ENCODE assay signal across 29 cellular contexts in genomic region chr4:101862595-101862994, GRCh38.
DNase-seq lines count a peak whose midpoint lies in the region; ATAC-seq and TF ChIP-seq lines count a peak whose summit lies in the region.
"Had no signal": no experiment of that assay in that cellular context is flagged by ENCODE, and none has a peak within 500 bp of the region (broad histone marks: within the 10 kb centered on the region; RNA-seq: fewer than 3 reads in every experiment).

No MANE protein-coding gene starts in this region.

- peak overlapping the region; percentile 29; the same call in 1 of the 2 replicates for H3K27ac ChIP-seq in SU-DHL-6 (ENCODE audit: low read depth, low read length)
- H3K27ac ChIP-seq: gastrocnemius medialis, neutrophil had no signal

- no peaks in the 10 kb centered on the region for H3F3A ChIP-seq in SU-DHL-6 (ENCODE audit: insufficient read depth)

- peak overlapping the region; percentile 56 for H3K4me2 ChIP-seq in SU-DHL-6 (ENCODE audit: low read depth, low read length, poor library complexity, severe bottlenecking)

- TF ChIP-seq CTCF in SU-DHL-6 (IDR thresholded peaks at IDR 0.05; ENCODE audit: insufficient read depth, low read length, poor library complexity, severe bottlenecking), result no peak

- H3K4me3 Mint-ChIP-seq in stimulated activated naive B cell treated with anti-CD40 and anti-IgM and Interleukin-4, amounts not matched to agents 10 μg/mL and 1 μg/mL and 100 μg/mL, for 72 hours, result no peak overlapping the region
- H3K4me3 Mint-ChIP-seq: activated naive CD8-positive, alpha-beta T cell treated with anti-CD3 and anti-CD28 coated beads, Interleukin-2, amount 50 U/mL, for 24 hours; activated T-cell treated with anti-CD3 and anti-CD28 coated beads, Interleukin-2, amount 50 U/mL, for 4 hours; CD4-positive, CD25-positive, alpha-beta regulatory T cell; dendritic cell treated with granulocyte-macrophage colony-stimulating factor and Interleukin-4, amounts not matched to agents 40 ng/mL and 50 ng/mL, for 4 days had no signal

- no peaks in the 10 kb centered on the region for H3K9me2 ChIP-seq in SU-DHL-6 (replicated peaks; ENCODE audit: insufficient read depth, low read length)

- ATAC-seq in GM18909 (IDR thresholded peaks at IDR 0.05; ENCODE audit: poor library complexity, unreplicated experiment), result peak; percentile 63
- peak; percentile 79 for ATAC-seq in HG03159 (IDR thresholded peaks at IDR 0.05; ENCODE audit: unreplicated experiment)
- ATAC-seq in stimulated activated naive B cell treated with anti-CD40 and anti-IgM and Interleukin-4, amounts not matched to agents 10 μg/mL and 1 μg/mL and 100 μg/mL, for 72 hours (replicated peaks), result peak; percentile 67 to 73
- ATAC-seq in GM19324 (IDR thresholded peaks at IDR 0.05; ENCODE audit: low FRiP score, unreplicated experiment), result no peak
- ATAC-seq: activated naive CD8-positive, alpha-beta T cell treated with anti-CD3 and anti-CD28 coated beads, Interleukin-2, amount 50 U/mL, for 24 hours; activated T-cell treated with anti-CD3 and anti-CD28 coated beads, Interleukin-2, amount 50 U/mL, for 4 hours; gastrocnemius medialis; left ventricle myocardium superior; sciatic nerve had no signal

- H2AFZ ChIP-seq in SU-DHL-6 (ENCODE audit: low read depth, low read length, severe bottlenecking), result no peak overlapping the region

- peaks cover 7 to 26% of the 10 kb centered on the region in 2 donors for H3K9me3 Mint-ChIP-seq in stimulated activated naive B cell treated with anti-CD40 and anti-IgM and Interleukin-4, amounts not matched to agents 10 μg/mL and 1 μg/mL and 100 μg/mL, for 72 hours
- H3K9me3 Mint-ChIP-seq: activated naive CD8-positive, alpha-beta T cell treated with anti-CD3 and anti-CD28 coated beads, Interleukin-2, amount 50 U/mL, for 24 hours; activated T-cell treated with anti-CD3 and anti-CD28 coated beads, Interleukin-2, amount 50 U/mL, for 4 hours; dendritic cell treated with granulocyte-macrophage colony-stimulating factor and Interleukin-4, amounts not matched to agents 40 ng/mL and 50 ng/mL, for 4 days had no signal

- DNase-seq in stimulated activated naive B cell treated with anti-CD40 and anti-IgM and Interleukin-4, amounts not matched to agents 10 μg/mL and 1 μg/mL and 100 μg/mL, for 72 hours, result no peak
- DNase-seq in NCI-H146 treated with DMSO at 0.1 percent for 48 hours (lab: John Stamatoyannopoulos, UW; ENCODE audit: unreplicated experiment) (no peak), iPS-NIHi7 (ENCODE audit: extremely low spot score) (no peak)
- DNase-seq: activated CD4-positive, alpha-beta T cell treated with anti-CD3 and anti-CD28 coated beads for 4 hours; activated CD8-positive, alpha-beta memory T cell treated with anti-CD3 and anti-CD28 coated beads for 24 hours; activated gamma-delta T cell treated with Interleukin-2 at 50 U/mL for 16 hours; activated naive CD8-positive, alpha-beta T cell treated with anti-CD3 and anti-CD28 coated beads, Interleukin-2, amount 50 U/mL, for 24 hours; activated T-cell treated with anti-CD3 and anti-CD28 coated beads, Interleukin-2, amount 50 U/mL, for 4 hours; CD4-positive, CD25-positive, alpha-beta regulatory T cell; central memory CD4-positive, alpha-beta T cell; gastrocnemius medialis; hypothalamus; islet precursor cell; KG1; left ventricle myocardium superior; NCI-H1436; NCI-H2107; NCI-H446; OCI-M1; stimulated activated CD4-positive, alpha-beta T cell treated with anti-CD3 and anti-CD28 coated beads, Interleukin-4, amount 100 ng/mL, for 4 hours; stimulated activated naive CD4-positive, alpha-beta T cell had no signal

- H4K20me1 ChIP-seq in SU-DHL-6 (ENCODE audit: low read depth, low read length), result no peaks in the 10 kb centered on the region

- H3K27ac Mint-ChIP-seq in stimulated activated naive B cell treated with anti-CD40 and anti-IgM and Interleukin-4, amounts not matched to agents 10 μg/mL and 1 μg/mL and 100 μg/mL, for 72 hours, result peak overlapping the region; percentile 10
- H3K27ac Mint-ChIP-seq: activated naive CD8-positive, alpha-beta T cell treated with anti-CD3 and anti-CD28 coated beads, Interleukin-2, amount 50 U/mL, for 24 hours; CD4-positive, CD25-positive, alpha-beta regulatory T cell; dendritic cell treated with granulocyte-macrophage colony-stimulating factor and Interleukin-4, amounts not matched to agents 40 ng/mL and 50 ng/mL, for 4 days; progenitor cell of endocrine pancreas had no signal

- H3K79me2 ChIP-seq in SU-DHL-6 (ENCODE audit: insufficient read depth, low read length), result no peaks in the 10 kb centered on the region

- peaks cover 49 to 72% of the 10 kb centered on the region in 2 donors for H3K36me3 Mint-ChIP-seq in stimulated activated naive B cell treated with anti-CD40 and anti-IgM and Interleukin-4, amounts not matched to agents 10 μg/mL and 1 μg/mL and 100 μg/mL, for 72 hours
- H3K36me3 Mint-ChIP-seq: CD4-positive, CD25-positive, alpha-beta regulatory T cell had no signal

- H3K36me3 ChIP-seq in SU-DHL-6 (ENCODE audit: low read length), result no peaks in the 10 kb centered on the region
- H3K36me3 ChIP-seq: gastrocnemius medialis, neutrophil had no signal

- no peak overlapping the region for H3K4me3 ChIP-seq in SU-DHL-6 (ENCODE audit: insufficient read depth, low read length, poor library complexity, severe bottlenecking)
- H3K4me3 ChIP-seq: gastrocnemius medialis had no signal

- no peaks in the 10 kb centered on the region for H3K9me3 ChIP-seq in SU-DHL-6 (ENCODE audit: insufficient read depth, low read length)
- H3K9me3 ChIP-seq: gastrocnemius medialis, neutrophil had no signal

- H3K27me3 Mint-ChIP-seq in stimulated activated naive B cell treated with anti-CD40 and anti-IgM and Interleukin-4, amounts not matched to agents 10 μg/mL and 1 μg/mL and 100 μg/mL, for 72 hours, result no peaks in the 10 kb centered on the region
- H3K27me3 Mint-ChIP-seq: activated naive CD8-positive, alpha-beta T cell treated with anti-CD3 and anti-CD28 coated beads, Interleukin-2, amount 50 U/mL, for 24 hours; dendritic cell treated with granulocyte-macrophage colony-stimulating factor and Interleukin-4, amounts not matched to agents 40 ng/mL and 50 ng/mL, for 4 days; progenitor cell of endocrine pancreas had no signal

- H3K9ac ChIP-seq in SU-DHL-6 (ENCODE audit: low read length), result no peak overlapping the region

- H3K4me1 Mint-ChIP-seq in stimulated activated naive B cell treated with anti-CD40 and anti-IgM and Interleukin-4, amounts not matched to agents 10 μg/mL and 1 μg/mL and 100 μg/mL, for 72 hours, result peaks cover 39 to 67% of the 10 kb centered on the region in 2 donors
- H3K4me1 Mint-ChIP-seq: CD4-positive, CD25-positive, alpha-beta regulatory T cell had no signal

- no peaks in the 10 kb centered on the region for H3K27me3 ChIP-seq in SU-DHL-6 (ENCODE audit: low read length)
- H3K27me3 ChIP-seq: gastrocnemius medialis, neutrophil had no signal
